In the genomic region with DNA sequence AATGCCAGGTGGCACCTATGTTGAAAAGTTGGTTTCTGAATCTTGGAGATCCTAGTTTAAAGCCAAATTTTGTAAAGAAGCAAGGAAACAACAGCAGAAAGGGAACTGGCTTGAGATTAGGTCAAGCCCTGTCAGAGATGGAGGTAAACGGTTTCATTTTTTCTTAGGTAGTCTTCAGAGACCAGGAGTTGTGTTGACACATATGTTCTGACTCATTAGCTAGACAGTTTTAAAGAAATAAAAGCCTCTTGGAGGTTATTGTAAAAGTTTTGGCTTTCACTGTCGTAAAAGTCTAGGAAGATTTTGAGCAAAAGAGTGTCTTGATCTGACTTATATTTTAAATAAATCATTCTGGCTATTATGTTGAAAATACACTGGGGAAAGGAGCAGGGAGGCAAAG, we compare ENCODE assay signal across 28 cellular contexts.
"Had no signal": no experiment of that assay in that cellular context is flagged by ENCODE, and none has a peak within 500 bp of the region (broad histone marks: within the 10 kb centered on the region; RNA-seq: fewer than 3 reads in every experiment).

No MANE protein-coding gene starts in this region.

- H3K9me3 ChIP-seq: esophagus squamous epithelium, lower lobe of right lung, neutrophil, stomach, vagina had no signal

- H3K27me3 Mint-ChIP-seq: activated B cell treated with CpG ODN at 0.5 μM for 24 hours had no signal

- H3K9ac ChIP-seq: parathyroid adenoma had no signal

- FAIRE-seq: keratinocyte, TTC549 had no signal

- H3K4me1 Mint-ChIP-seq: mesothelial cell of epicardium had no signal

- H3K36me3 ChIP-seq: brain microvascular endothelial cell, esophagus squamous epithelium, lower lobe of right lung, neutrophil, stomach, vagina had no signal

- H3K36me3 Mint-ChIP-seq: activated naive CD8-positive, alpha-beta T cell treated with anti-CD3 and anti-CD28 coated beads, Interleukin-2, amount 10 ng/mL, durations not matched to agents 7 days and 5 days; mesothelial cell of epicardium; stimulated activated effector memory CD8-positive, alpha-beta T cell treated with anti-CD3 and anti-CD28 coated beads, Interleukin-12 subunit alpha, Interleukin-12 subunit beta, amount 100 ng/mL, for 72 hours had no signal

- H3K4me3 Mint-ChIP-seq: activated B cell treated with CpG ODN at 0.5 μM for 24 hours; activated CD4-positive, alpha-beta memory T cell treated with anti-CD3 and anti-CD28 coated beads, Interleukin-2, amount 10 ng/mL, durations not matched to agents 7 days and 5 days; activated naive CD8-positive, alpha-beta T cell treated with anti-CD3 and anti-CD28 coated beads, Interleukin-2, amount 10 ng/mL, durations not matched to agents 7 days and 5 days; mesothelial cell of epicardium; natural killer cell treated with Interleukin-12 subunit alpha and Interleukin-12 subunit beta and Interleukin-15 and Interleukin-18, amount 100 ng/mL, for 72 hours; stimulated activated effector memory CD8-positive, alpha-beta T cell treated with anti-CD3 and anti-CD28 coated beads, Interleukin-12 subunit alpha, Interleukin-12 subunit beta, amount 100 ng/mL, for 72 hours; T-helper 2 cell treated with Interferon-gamma antibody and Interleukin-4, amounts not matched to agents 5 μg/mL and 100 μg/mL, for 36 hours had no signal

- H2AFZ ChIP-seq: parathyroid adenoma had no signal

- ATAC-seq: lower lobe of right lung; natural killer cell treated with Interleukin-12 subunit alpha and Interleukin-12 subunit beta and Interleukin-15 and Interleukin-18, amount 100 ng/mL, for 72 hours; sciatic nerve; stimulated activated effector memory CD8-positive, alpha-beta T cell treated with anti-CD3 and anti-CD28 coated beads, Interleukin-12 subunit alpha, Interleukin-12 subunit beta, amount 100 ng/mL, for 72 hours had no signal

- H3K27ac Mint-ChIP-seq: activated B cell treated with CpG ODN at 0.5 μM for 24 hours; activated CD4-positive, alpha-beta memory T cell treated with anti-CD3 and anti-CD28 coated beads, Interleukin-2, amount 10 ng/mL, durations not matched to agents 7 days and 5 days; activated naive CD8-positive, alpha-beta T cell treated with anti-CD3 and anti-CD28 coated beads, Interleukin-2, amount 10 ng/mL, durations not matched to agents 7 days and 5 days; activated T-helper 2 cell treated with anti-CD3 and anti-CD28 coated beads, Interferon-gamma antibody, Interleukin-2, Interleukin-4, amounts not matched to agents 10 μg/mL and 5 μg/mL and 100 μg/mL, durations not matched to agents 14 hours and 24 hours and 36 hours; mesothelial cell of epicardium; stimulated activated effector memory CD8-positive, alpha-beta T cell treated with anti-CD3 and anti-CD28 coated beads, Interleukin-12 subunit alpha, Interleukin-12 subunit beta, amount 100 ng/mL, for 72 hours; T-helper 2 cell treated with Interferon-gamma antibody and Interleukin-4, amounts not matched to agents 5 μg/mL and 100 μg/mL, for 36 hours had no signal

- H3K27ac ChIP-seq: brain microvascular endothelial cell, esophagus squamous epithelium, lower lobe of right lung, neutrophil, parathyroid adenoma, stomach, vagina had no signal

- DNase-seq: activated B cell treated with CpG ODN at 0.5 μM for 24 hours; activated CD4-positive, alpha-beta memory T cell treated with anti-CD3 and anti-CD28 coated beads, Interleukin-2, amount 10 ng/mL, durations not matched to agents 7 days and 5 days; activated CD4-positive, alpha-beta T cell treated with anti-CD3 and anti-CD28 coated beads for 4 hours; activated naive CD4-positive, alpha-beta T cell treated with Interleukin-2 at 50 U/mL for 16 hours; activated naive CD8-positive, alpha-beta T cell treated with anti-CD3 and anti-CD28 coated beads, Interleukin-2, amount 10 ng/mL, durations not matched to agents 7 days and 5 days; activated T-cell treated with anti-CD3 and anti-CD28 coated beads, Interleukin-2, amount 50 U/mL, for 1 hour; amygdala; brain microvascular endothelial cell; cortex of kidney; effector CD4-positive, alpha-beta T cell; esophagus squamous epithelium; glutamatergic neuron; hippocampal formation; lower lobe of right lung; stimulated activated CD4-positive, alpha-beta T cell treated with anti-CD3 and anti-CD28 coated beads, Interleukin-4, amount 100 ng/mL, for 24 hours; stomach; trophoblast cell had no signal

- H3K79me2 ChIP-seq: parathyroid adenoma had no signal

- H3K4me1 ChIP-seq: esophagus squamous epithelium, lower lobe of right lung, parathyroid adenoma, stomach, vagina had no signal

- H3K27me3 ChIP-seq: brain microvascular endothelial cell, esophagus squamous epithelium, neutrophil, stomach, vagina had no signal

- H3K4me3 ChIP-seq: esophagus squamous epithelium, lower lobe of right lung, stomach, vagina had no signal

- H3K9me3 Mint-ChIP-seq: activated B cell treated with CpG ODN at 0.5 μM for 24 hours; activated CD4-positive, alpha-beta memory T cell treated with anti-CD3 and anti-CD28 coated beads, Interleukin-2, amount 10 ng/mL, durations not matched to agents 7 days and 5 days; activated naive CD8-positive, alpha-beta T cell treated with anti-CD3 and anti-CD28 coated beads, Interleukin-2, amount 10 ng/mL, durations not matched to agents 7 days and 5 days; activated T-helper 2 cell treated with anti-CD3 and anti-CD28 coated beads, Interferon-gamma antibody, Interleukin-2, Interleukin-4, amounts not matched to agents 10 μg/mL and 5 μg/mL and 100 μg/mL, durations not matched to agents 14 hours and 24 hours and 36 hours; stimulated activated effector memory CD8-positive, alpha-beta T cell treated with anti-CD3 and anti-CD28 coated beads, Interleukin-12 subunit alpha, Interleukin-12 subunit beta, amount 100 ng/mL, for 72 hours; T-helper 2 cell treated with Interferon-gamma antibody and Interleukin-4, amounts not matched to agents 5 μg/mL and 100 μg/mL, for 36 hours had no signal
